2 cellular contexts compared by ENCODE assay signal in genomic region chr3:74469151-74469550, GRCh38.
TF ChIP-seq lines count a peak whose summit lies in the region.

No MANE protein-coding gene starts in this region.

TF ChIP-seq in SK-N-SH, 30 proteins besides CTCF, POLR2A, EP300 and RAD21:
- no peak for TF ChIP-seq REST (IDR thresholded peaks at IDR 0.05; ENCODE audit: low read depth, low read length)
- TF ChIP-seq RCOR1 (IDR thresholded peaks at IDR 0.05; ENCODE audit: low read length), result no peak
- peak; percentile 25 for TF ChIP-seq TCF12 (IDR thresholded peaks at IDR 0.05)
- no peak for TF ChIP-seq GABPA (IDR thresholded peaks at IDR 0.05; ENCODE audit: low read depth)
- TF ChIP-seq USF1 (IDR thresholded peaks at IDR 0.05; ENCODE audit: borderline replicate concordance, low read depth), result no peak
- no peak for TF ChIP-seq FOXJ3 (CRISPR knock-in tag; IDR thresholded peaks at IDR 0.05)
- TF ChIP-seq FOSL2 (IDR thresholded peaks at IDR 0.05; ENCODE audit: borderline replicate concordance, low read depth), result peak; percentile 14; the same call in 1 of the 2 replicates
- TF ChIP-seq FOXM1 (IDR thresholded peaks at IDR 0.05; ENCODE audit: low read depth), result no peak
- TF ChIP-seq SMC3 (IDR thresholded peaks at IDR 0.05; ENCODE audit: low read depth, low read length), result no peak
- peak; percentile 41 for TF ChIP-seq PBX3 (IDR thresholded peaks at IDR 0.05)
- no peak for TF ChIP-seq TEAD4 (IDR thresholded peaks at IDR 0.05; ENCODE audit: borderline replicate concordance, insufficient read depth)
- no peak for TF ChIP-seq RXRA (IDR thresholded peaks at IDR 0.05; ENCODE audit: borderline replicate concordance, low read depth)
- no peak for TF ChIP-seq RFX5 (IDR thresholded peaks at IDR 0.05; ENCODE audit: low read length)
- TF ChIP-seq ELF1 (IDR thresholded peaks at IDR 0.05), result no peak
- TF ChIP-seq JUND (IDR thresholded peaks at IDR 0.05), result 0 out of 2 replicates have a peak, but pooled peaks have one; percentile 16

TF ChIP-seq in SK-N-SH treated with all-trans-retinoic acid at 6 μM for 48 hours, 23 proteins besides CTCF, POLR2A, EP300 and RAD21 (continued from another document):
- no peak for TF ChIP-seq POU6F1 (CRISPR knock-in tag; IDR thresholded peaks at IDR 0.05; ENCODE audit: borderline replicate concordance, low read depth)
- TF ChIP-seq ZC3H10 (CRISPR knock-in tag; IDR thresholded peaks at IDR 0.05), result no peak
- TF ChIP-seq ZNF565 (CRISPR knock-in tag; conservative IDR thresholded peaks at IDR 0.05; ENCODE audit: low read depth), result no peak
- no peak for TF ChIP-seq RARB (CRISPR knock-in tag; IDR thresholded peaks at IDR 0.05)
